In the genomic region with DNA sequence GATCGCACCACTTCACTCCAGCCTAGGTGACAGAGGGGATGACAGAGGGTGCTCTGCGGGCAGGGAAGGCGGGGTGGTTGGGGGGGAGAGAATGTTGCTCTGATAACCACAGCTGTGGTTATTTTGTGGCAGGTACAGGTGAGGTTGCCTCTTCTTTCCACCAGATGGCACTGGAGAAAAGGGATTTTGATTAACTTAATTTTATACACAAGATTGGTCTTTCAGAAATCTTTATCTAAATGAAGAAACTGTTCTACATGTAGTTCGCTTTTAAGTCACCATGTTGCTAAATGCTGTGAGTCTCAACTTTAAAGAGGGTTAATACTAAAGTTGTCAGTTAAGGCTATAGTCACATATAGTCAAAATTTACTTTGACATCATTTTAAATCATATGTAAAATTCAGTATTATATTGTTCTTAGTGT, we compare ENCODE assay signal across 9 cellular contexts. TPM values are rescaled to one million over a fixed set of nuclear protein-coding genes. Genes with fewer than 3 reads are reported as not detected.
DNase-seq lines count a peak whose midpoint lies in the region; ATAC-seq and TF ChIP-seq lines count a peak whose summit lies in the region.
"Had no signal": no experiment of that assay in that cellular context is flagged by ENCODE, and none has a peak within 500 bp of the region (broad histone marks: within the 10 kb centered on the region; RNA-seq: fewer than 3 reads in every experiment).

No MANE protein-coding gene starts in this region.

- no peaks in the 10 kb centered on the region for H3K27me3 Mint-ChIP-seq in activated CD8-positive, alpha-beta T cell treated with anti-CD3 and anti-CD28 coated beads for 36 hours

- H3K4me3 ChIP-seq in esophagus squamous epithelium: no peak overlapping the region

- no peak overlapping the region for H3K27ac Mint-ChIP-seq in activated CD8-positive, alpha-beta T cell treated with anti-CD3 and anti-CD28 coated beads for 36 hours

- no peaks in the 10 kb centered on the region for H3K9me3 Mint-ChIP-seq in activated CD8-positive, alpha-beta T cell treated with anti-CD3 and anti-CD28 coated beads for 36 hours

- TF ChIP-seq EP300 in Ishikawa (IDR thresholded peaks at IDR 0.05; ENCODE audit: borderline replicate concordance): no peak

- H3K4me1 ChIP-seq in esophagus squamous epithelium: no peaks in the 10 kb centered on the region

- peaks cover 6% of the 10 kb centered on the region for H3K4me1 Mint-ChIP-seq in activated CD8-positive, alpha-beta T cell treated with anti-CD3 and anti-CD28 coated beads for 36 hours (ENCODE audit: low read depth)

- H3K27ac ChIP-seq in esophagus squamous epithelium: no peak overlapping the region

- H3K36me3 Mint-ChIP-seq in activated CD8-positive, alpha-beta T cell treated with anti-CD3 and anti-CD28 coated beads for 36 hours (ENCODE audit: low read depth): peaks cover 12% of the 10 kb centered on the region

- TF ChIP-seq CTCF in activated CD8-positive, alpha-beta T cell treated with anti-CD3 and anti-CD28 coated beads for 36 hours (IDR thresholded peaks at IDR 0.05): peak; percentile 67
- TF ChIP-seq CTCF in esophagus squamous epithelium (IDR thresholded peaks at IDR 0.05): peak in 5 of 6 experiments; percentile 14 to 54 (median 37)

- H3K36me3 ChIP-seq in esophagus squamous epithelium: peaks cover 0 to 18% (median 7%) of the 10 kb centered on the region in 3 donors

- 57 to 59% methylated on average over 1 to 3 of the region's 4 CpGs for WGBS in esophagus squamous epithelium, 2 donors

- DNase-seq in Caki2 (ENCODE audit: low read depth): peak; percentile 6
- DNase-seq in activated CD8-positive, alpha-beta T cell treated with anti-CD3 and anti-CD28 coated beads for 36 hours: peak; percentile 76
- no peak for DNase-seq in esophagus squamous epithelium (lab: John Stamatoyannopoulos, UW)
- peak; percentile 37 for DNase-seq in stimulated activated CD4-positive, alpha-beta T cell treated with anti-CD3 and anti-CD28 coated beads, Interleukin-15, amount 100 ng/mL, for 24 hours

- in situ Hi-C loops in Caki2 (cut with HindIII; ENCODE audit: low pct_unique_long_range_greater_than_20kb, low sequenced_read_pairs): no loop called here

- ATAC-seq in activated CD8-positive, alpha-beta T cell treated with anti-CD3 and anti-CD28 coated beads for 36 hours: peak; percentile 86
- ATAC-seq in GM21390 (IDR thresholded peaks at IDR 0.05; ENCODE audit: unreplicated experiment) (no peak), GM19035 (IDR thresholded peaks at IDR 0.05; ENCODE audit: unreplicated experiment) (no peak), HG03457 (IDR thresholded peaks at IDR 0.05; ENCODE audit: unreplicated experiment) (no peak)

- H3K9me3 ChIP-seq in esophagus squamous epithelium: no peaks in the 10 kb centered on the region

- no peaks in the 10 kb centered on the region for H3K27me3 ChIP-seq in esophagus squamous epithelium

- peak; percentile 42; the same call in 1 of the 2 replicates for TF ChIP-seq RAD21 in Ishikawa (IDR thresholded peaks at IDR 0.05; ENCODE audit: low read depth)

- no peak for TF ChIP-seq POLR2A in esophagus squamous epithelium (IDR thresholded peaks at IDR 0.05)

- intact Hi-C loops in activated CD8-positive, alpha-beta T cell treated with anti-CD3 and anti-CD28 coated beads for 36 hours (cut with micrococcal nuclease): no loop called here
- intact Hi-C loops in esophagus squamous epithelium (cut with DNase I): loop anchor here (10.0 kb wide), 1 partner anchor 181 kb away; a partner anchor contains a TSS

- CTCF ChIA-PET in activated CD8-positive, alpha-beta T cell treated with anti-CD3 and anti-CD28 coated beads for 36 hours (lab: Charles Lee): interaction anchor here (0.7 to 1.5 kb wide), 10 partner anchors 9 to 745 kb away, joined by 3 to 6 read pairs (median 3); no protein-coding TSS in a partner anchor

- no peak overlapping the region for H3K4me3 Mint-ChIP-seq in activated CD8-positive, alpha-beta T cell treated with anti-CD3 and anti-CD28 coated beads for 36 hours

- POLR2A ChIA-PET in activated CD8-positive, alpha-beta T cell treated with anti-CD3 and anti-CD28 coated beads for 36 hours (lab: Charles Lee): no interaction called here

TF ChIP-seq in Ishikawa, 13 proteins besides CTCF, POLR2A, EP300 and RAD21:
- TF ChIP-seq FOXM1 (IDR thresholded peaks at IDR 0.05; ENCODE audit: borderline replicate concordance, low read depth) (no peak), EGR1 (IDR thresholded peaks at IDR 0.05) (no peak), CEBPB (IDR thresholded peaks at IDR 0.05) (no peak), CREB1 (IDR thresholded peaks at IDR 0.05; ENCODE audit: low read depth) (no peak), TAF1 (IDR thresholded peaks at IDR 0.05; ENCODE audit: low read depth) (no peak), TCF12 (IDR thresholded peaks at IDR 0.05; ENCODE audit: low read depth) (no peak), ZBTB7A (IDR thresholded peaks at IDR 0.05; ENCODE audit: low read depth) (no peak), YY1 (IDR thresholded peaks at IDR 0.05; ENCODE audit: low read depth) (no peak), NFIC (IDR thresholded peaks at IDR 0.05) (no peak), TEAD4 (IDR thresholded peaks at IDR 0.05) (no peak)
- TF ChIP-seq, protein P1, sequence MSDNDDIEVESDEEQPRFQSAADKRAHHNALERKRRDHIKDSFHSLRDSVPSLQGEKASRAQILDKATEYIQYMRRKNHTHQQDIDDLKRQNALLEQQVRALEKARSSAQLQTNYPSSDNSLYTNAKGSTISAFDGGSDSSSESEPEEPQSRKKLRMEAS (IDR thresholded peaks at IDR 0.05): no peak
- TF ChIP-seq, protein P2, sequence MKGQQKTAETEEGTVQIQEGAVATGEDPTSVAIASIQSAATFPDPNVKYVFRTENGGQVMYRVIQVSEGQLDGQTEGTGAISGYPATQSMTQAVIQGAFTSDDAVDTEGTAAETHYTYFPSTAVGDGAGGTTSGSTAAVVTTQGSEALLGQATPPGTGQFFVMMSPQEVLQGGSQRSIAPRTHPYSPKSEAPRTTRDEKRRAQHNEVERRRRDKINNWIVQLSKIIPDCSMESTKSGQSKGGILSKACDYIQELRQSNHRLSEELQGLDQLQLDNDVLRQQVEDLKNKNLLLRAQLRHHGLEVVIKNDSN (IDR thresholded peaks at IDR 0.05): no peak
- TF ChIP-seq, protein P3, sequence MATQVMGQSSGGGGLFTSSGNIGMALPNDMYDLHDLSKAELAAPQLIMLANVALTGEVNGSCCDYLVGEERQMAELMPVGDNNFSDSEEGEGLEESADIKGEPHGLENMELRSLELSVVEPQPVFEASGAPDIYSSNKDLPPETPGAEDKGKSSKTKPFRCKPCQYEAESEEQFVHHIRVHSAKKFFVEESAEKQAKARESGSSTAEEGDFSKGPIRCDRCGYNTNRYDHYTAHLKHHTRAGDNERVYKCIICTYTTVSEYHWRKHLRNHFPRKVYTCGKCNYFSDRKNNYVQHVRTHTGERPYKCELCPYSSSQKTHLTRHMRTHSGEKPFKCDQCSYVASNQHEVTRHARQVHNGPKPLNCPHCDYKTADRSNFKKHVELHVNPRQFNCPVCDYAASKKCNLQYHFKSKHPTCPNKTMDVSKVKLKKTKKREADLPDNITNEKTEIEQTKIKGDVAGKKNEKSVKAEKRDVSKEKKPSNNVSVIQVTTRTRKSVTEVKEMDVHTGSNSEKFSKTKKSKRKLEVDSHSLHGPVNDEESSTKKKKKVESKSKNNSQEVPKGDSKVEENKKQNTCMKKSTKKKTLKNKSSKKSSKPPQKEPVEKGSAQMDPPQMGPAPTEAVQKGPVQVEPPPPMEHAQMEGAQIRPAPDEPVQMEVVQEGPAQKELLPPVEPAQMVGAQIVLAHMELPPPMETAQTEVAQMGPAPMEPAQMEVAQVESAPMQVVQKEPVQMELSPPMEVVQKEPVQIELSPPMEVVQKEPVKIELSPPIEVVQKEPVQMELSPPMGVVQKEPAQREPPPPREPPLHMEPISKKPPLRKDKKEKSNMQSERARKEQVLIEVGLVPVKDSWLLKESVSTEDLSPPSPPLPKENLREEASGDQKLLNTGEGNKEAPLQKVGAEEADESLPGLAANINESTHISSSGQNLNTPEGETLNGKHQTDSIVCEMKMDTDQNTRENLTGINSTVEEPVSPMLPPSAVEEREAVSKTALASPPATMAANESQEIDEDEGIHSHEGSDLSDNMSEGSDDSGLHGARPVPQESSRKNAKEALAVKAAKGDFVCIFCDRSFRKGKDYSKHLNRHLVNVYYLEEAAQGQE (IDR thresholded peaks at IDR 0.05; ENCODE audit: low read depth): no peak
TF ChIP-seq in Ishikawa: peak in this region for 0.

RNA-seq across cellular contexts. Expression of a gene that starts 25.7 kb away (rescaled TPM):
- not detected in 2 replicates for total RNA-seq in Caki2 (2014; rRNA removed; shearing (Covaris generic); ENCODE audit: low replicate concordance)
- total RNA-seq in activated CD8-positive, alpha-beta T cell treated with anti-CD3 and anti-CD28 coated beads for 36 hours: not detected
- not detected for total RNA-seq in esophagus squamous epithelium
- total RNA-seq: NCI-H460 had no signal

RNA-seq across cellular contexts. Expression of a gene that starts 32.8 kb away (rescaled TPM):
- total RNA-seq in Caki2 (2014; rRNA removed; shearing (Covaris generic); ENCODE audit: low replicate concordance): 11.1 and 13.4 TPM in 2 replicates
- total RNA-seq in activated CD8-positive, alpha-beta T cell treated with anti-CD3 and anti-CD28 coated beads for 36 hours: 1 to 10 TPM; 8.2 to 8.7 TPM
- total RNA-seq in esophagus squamous epithelium: 1 to 10 TPM; 5.1 to 8.1 (median 5.9) TPM
